ENCODE assay signal across 13 cellular contexts in the genomic region with DNA sequence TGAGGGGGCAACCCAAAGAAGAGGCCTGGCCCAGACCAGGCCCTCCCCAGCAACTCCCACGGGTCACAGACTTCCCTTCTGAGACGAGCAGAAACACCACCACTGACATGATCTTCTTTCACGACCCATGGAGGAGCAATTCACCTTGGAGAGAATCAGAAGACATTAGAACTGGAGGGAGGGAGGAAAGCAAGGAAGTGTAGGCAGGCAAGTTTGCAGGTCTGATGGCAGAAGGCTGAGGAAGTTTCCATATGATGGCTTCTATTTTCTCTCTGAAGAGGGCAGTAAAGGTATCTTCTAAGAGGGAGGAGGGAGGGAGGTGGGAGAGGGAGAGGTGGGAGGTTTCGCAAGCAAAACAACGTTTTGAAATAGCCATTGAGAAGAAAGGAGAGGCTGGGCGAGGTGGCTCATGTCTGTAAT. TPM values are rescaled to one million over a fixed set of nuclear protein-coding genes. Genes with fewer than 3 reads are reported as not detected.
A peak's percentile ranks its signal among the peaks of the same experiment; 100 is the strongest.
DNase-seq lines count a peak whose midpoint lies in the region; ATAC-seq, FAIRE-seq and TF ChIP-seq lines count a peak whose summit lies in the region.
"Had no signal": no experiment of that assay in that cellular context is flagged by ENCODE, and none has a peak within 500 bp of the region (broad histone marks: within the 10 kb centered on the region; RNA-seq: fewer than 3 reads in every experiment).

No MANE protein-coding gene starts in this region.

- peak overlapping the region; percentile 95 for H2AFZ ChIP-seq in K562 (ENCODE audit: low read depth, low read length)

- TF ChIP-seq EP300 in K562 (IDR thresholded peaks at IDR 0.05; ENCODE audit: low read length) = no peak; the same call in 1 of the 2 replicates

- no TSS peak for BruUV-seq in K562 (replicated peaks; lab: Mats Ljungman, UMichigan)

- H3K4me3 ChIP-seq in K562 (no peak overlapping the region), H7 (ENCODE audit: insufficient read depth, low read depth, low read length) (no peak overlapping the region)
- H3K4me3 ChIP-seq: coronary artery, gastroesophageal sphincter, lung had no signal

- H3K9me3 ChIP-seq in ES-I3 (ENCODE audit: control insufficient read depth, insufficient read depth, low read length) = no peaks in the 10 kb centered on the region
- peaks cover 6% of the 10 kb centered on the region for H3K9me3 ChIP-seq in K562 (replicated peaks; ENCODE audit: control insufficient read depth, insufficient read depth, low read depth, low read length)
- H3K9me3 ChIP-seq: gastroesophageal sphincter had no signal

- ATAC-seq in K562 (peak; percentile 37), GM19351 (IDR thresholded peaks at IDR 0.05; ENCODE audit: unreplicated experiment) (no peak)
- ATAC-seq in natural killer cell treated with Interleukin-12 subunit alpha and Interleukin-12 subunit beta and Interleukin-15 and Interleukin-18, amount 100 ng/mL, for 72 hours = peak in 1 of 2 donors; percentile 67
- ATAC-seq: gastroesophageal sphincter, PC-3 had no signal

- FAIRE-seq in K562 (lab: Jason Lieb, UNC) = peak; percentile 74

- peaks cover 32% of the 10 kb centered on the region for H3K79me2 ChIP-seq in K562 (ENCODE audit: control insufficient read depth, insufficient read depth, low read length)

- 8% methylated on average over 5 of the region's 6 CpGs for WGBS in K562 (ENCODE audit: insufficient coverage, low coverage, missing lambda C conversion rate)

- POLR2A ChIA-PET in K562 (lab: Yijun Ruan, JAX) = interaction anchor here (0.6 to 3.7 kb wide), 4 partner anchors 11 to 309 kb away, joined by 3 to 15 read pairs (median 4); no protein-coding TSS in a partner anchor

- H3K9ac ChIP-seq in ES-I3 (ENCODE audit: low read depth, low read length) (peak overlapping the region; percentile 72; the same call in 1 of the 2 replicates), K562 (ENCODE audit: insufficient read depth in 1 of 2, low read depth in 2 of 2, low read length in 2 of 2) (peak overlapping the region; percentile 71 to 89; a peak in 2 of 4 replicates)

- TF ChIP-seq POLR2A in K562 (conservative IDR thresholded peaks at IDR 0.05) = no peak

- no peaks in the 10 kb centered on the region for H4K20me1 ChIP-seq in K562 (replicated peaks; ENCODE audit: control insufficient read depth, insufficient read depth, low read length)

- CTCF ChIA-PET in K562 (lab: Yijun Ruan, JAX; ENCODE audit: low intra/inter-chr PET ratio) = no interaction called here

- peaks cover 44 to 47% of the 10 kb centered on the region in 2 donors for H3K4me1 Mint-ChIP-seq in natural killer cell treated with Interleukin-12 subunit alpha and Interleukin-12 subunit beta and Interleukin-15 and Interleukin-18, amount 100 ng/mL, for 72 hours (ENCODE audit: low read depth in 2 of 2)

- H3K9me3 Mint-ChIP-seq in natural killer cell treated with Interleukin-12 subunit alpha and Interleukin-12 subunit beta and Interleukin-15 and Interleukin-18, amount 100 ng/mL, for 72 hours = peaks cover 6% of the 10 kb centered on the region

- peak overlapping the region; percentile 87 for H3K4me2 ChIP-seq in K562 (ENCODE audit: insufficient read depth, low read length)

- TF ChIP-seq CTCF in K562 (IDR thresholded peaks at IDR 0.05 in 2 of 3, conservative IDR thresholded peaks at IDR 0.05 in 1 of 3; ENCODE audit: insufficient read depth in 2 of 3, low read depth in 1 of 3, low read length in 3 of 3) = peak; percentile 44 to 56 (median 45); a peak in 4 of 6 replicates

- no peaks in the 10 kb centered on the region for H3K9me1 ChIP-seq in K562 (ENCODE audit: control insufficient read depth, insufficient read depth, low read length)

- H3K4me3 Mint-ChIP-seq in natural killer cell treated with Interleukin-12 subunit alpha and Interleukin-12 subunit beta and Interleukin-15 and Interleukin-18, amount 100 ng/mL, for 72 hours = peak overlapping the region; percentile 82

- no peaks in the 10 kb centered on the region for H3K36me3 Mint-ChIP-seq in natural killer cell treated with Interleukin-12 subunit alpha and Interleukin-12 subunit beta and Interleukin-15 and Interleukin-18, amount 100 ng/mL, for 72 hours

- in situ Hi-C loops in K562 (cut with MboI) = no loop called here

- DNase-seq in MV-4-11 (lab: John Stamatoyannopoulos, UW) = peak; percentile 61
- DNase-seq in K562 (ENCODE audit: extremely low read depth in 1 of 4, low spot score in 3 of 4) = peak; percentile 34 to 83 (median 56)
- no peak for DNase-seq in natural killer cell treated with Interleukin-12 subunit alpha and Interleukin-12 subunit beta and Interleukin-15 and Interleukin-18, amount 100 ng/mL, for 72 hours (ENCODE audit: low spot score)
- no peak for DNase-seq in activated CD8-positive, alpha-beta memory T cell treated with anti-CD3 and anti-CD28 coated beads, Interleukin-2, amount 50 U/mL, for 4 hours
- DNase-seq in hepatic stellate cell (ENCODE audit: low spot score) = no peak
- no peak for DNase-seq in H7
- DNase-seq: PC-3 had no signal

- H3K4me1 ChIP-seq in ES-I3 (ENCODE audit: insufficient read depth, low read length) (no peaks in the 10 kb centered on the region), K562 (replicated peaks in 1 of 2; ENCODE audit: control insufficient read depth in 2 of 2, insufficient read depth in 2 of 2, low read length in 2 of 2) (peaks cover 56 to 57% of the 10 kb centered on the region in 2 experiments)

- H3K27ac ChIP-seq in K562 (ENCODE audit: extremely low read depth, low read depth, low read length) = peak overlapping the region; percentile 95
- H3K27ac ChIP-seq: coronary artery had no signal

- peaks cover 0 to 14% of the 10 kb centered on the region in 2 donors for H3K27me3 Mint-ChIP-seq in natural killer cell treated with Interleukin-12 subunit alpha and Interleukin-12 subunit beta and Interleukin-15 and Interleukin-18, amount 100 ng/mL, for 72 hours

- H3K27me3 ChIP-seq in K562 (ENCODE audit: control insufficient read depth in 2 of 2, insufficient read depth in 2 of 2, low read length in 2 of 2) = no peaks in the 10 kb centered on the region
- H3K27me3 ChIP-seq in H7 (ENCODE audit: control insufficient read depth, insufficient read depth, low read length) = peaks cover 28% of the 10 kb centered on the region
- H3K27me3 ChIP-seq: gastroesophageal sphincter had no signal

- peak; percentile 15 to 64; a peak in 3 of 4 replicates for TF ChIP-seq RAD21 in K562 (CRISPR knock-in tag; conservative IDR thresholded peaks at IDR 0.05 in 1 of 2, IDR thresholded peaks at IDR 0.05 in 1 of 2)

- H3K27ac Mint-ChIP-seq in natural killer cell treated with Interleukin-12 subunit alpha and Interleukin-12 subunit beta and Interleukin-15 and Interleukin-18, amount 100 ng/mL, for 72 hours = peak overlapping the region; percentile 77

- intact Hi-C loops in K562 (cut with micrococcal nuclease) = loop anchor here (2.0 kb wide), 1 partner anchor 20 kb away; no protein-coding TSS in a partner anchor

- H3K36me3 ChIP-seq in ES-I3 (ENCODE audit: insufficient read depth, low read length) (no peaks in the 10 kb centered on the region), K562 (ENCODE audit: control insufficient read depth, insufficient read depth, low read length) (peaks cover 5% of the 10 kb centered on the region; the same call in 1 of the 3 replicates), H7 (replicated peaks; ENCODE audit: control insufficient read depth, insufficient read depth, low read length) (no peaks in the 10 kb centered on the region)
- H3K36me3 ChIP-seq: gastroesophageal sphincter had no signal

RNA-seq across cellular contexts. Expression of gene UBXN10, which starts 1.4 kb away (rescaled TPM):
- total RNA-seq in K562 (2011; cell fraction: chromatin; rRNA removed; ENCODE audit: low replicate concordance) = 10.5 and 11.6 TPM in 2 replicates
- 7.2 and 9.2 TPM in 2 replicates for total RNA-seq in K562 (2011; cell fraction: nucleolus; rRNA removed)
- total RNA-seq in K562 (2011; cell fraction: nucleoplasm; rRNA removed) = 8.0 and 8.2 TPM in 2 replicates
- total RNA-seq in K562 (2014; rRNA removed) = 11.3 and 12.4 TPM in 2 replicates
- 15.8 and 18.7 TPM in 2 replicates for total RNA-seq in K562 (2014; rRNA removed; fragmentation: Illumina TruSeq; extraction: Trizol)
- total RNA-seq in K562 (2015; rRNA removed; fragmentation: Illumina TruSeq; extraction: Trizol) = 12.5 and 13.7 TPM in 2 replicates
- total RNA-seq in K562 (2021) = 13.1 and 16.2 TPM in 2 replicates
- 4.8 and 10.7 TPM in 2 replicates for polyA plus RNA-seq in K562 (2011; rRNA removed)
- polyA plus RNA-seq in K562 (2011; cell fraction: cytosol; rRNA removed) = 4.4 and 8.8 TPM in 2 replicates
- 5.2 and 10.7 TPM in 2 replicates for polyA plus RNA-seq in K562 (2011; cell fraction: nucleus; rRNA removed)
- 16.6 and 26.2 TPM in 2 replicates for polyA plus RNA-seq in K562 (2012)
- polyA plus RNA-seq in K562 (2014; fragmentation: Illumina TruSeq; extraction: Trizol) = 17.7 and 18.7 TPM in 2 replicates
- polyA plus RNA-seq in K562 (2014; fragmentation: Nextera tagmentation; extraction: Ambion mirVana) = 10 to 100 TPM; 12.3 to 13.6 TPM
- polyA plus RNA-seq in K562 (2014; rRNA removed) = 10.8 and 11.9 TPM in 2 replicates
- polyA minus RNA-seq in K562 (2011; rRNA and poly(A)+ RNA removed) = 7.4 and 13.2 TPM in 2 replicates
- 1.0 and 4.5 TPM in 2 replicates for polyA minus RNA-seq in K562 (2011; cell fraction: cytosol; rRNA and poly(A)+ RNA removed)
- polyA minus RNA-seq in K562 (2011; cell fraction: nucleus; rRNA and poly(A)+ RNA removed) = 7.7 and 9.2 TPM in 2 replicates
- total RNA-seq in natural killer cell treated with Interleukin-12 subunit alpha and Interleukin-12 subunit beta and Interleukin-15 and Interleukin-18, amount 100 ng/mL, for 72 hours = under 1 TPM; 0.26 to 0.56 TPM
- total RNA-seq in H7 (2014; rRNA removed; shearing (Covaris generic)) = 0.73 and 1.4 TPM in 2 replicates
- total RNA-seq: PC-3 had no signal

RNA-seq across cellular contexts. Expression of gene PLA2G2C, which starts 1.8 kb away (rescaled TPM):
- 0.70 and 0.72 TPM in 2 replicates for total RNA-seq in K562 (2011; cell fraction: chromatin; rRNA removed; ENCODE audit: low replicate concordance)
- 0.50 and 0.53 TPM in 2 replicates for total RNA-seq in K562 (2011; cell fraction: nucleolus; rRNA removed)
- total RNA-seq in K562 (2011; cell fraction: nucleoplasm; rRNA removed) = 0.95 and 1.5 TPM in 2 replicates
- 0.08 and 0.18 TPM in 2 replicates for total RNA-seq in K562 (2014; rRNA removed)
- total RNA-seq in K562 (2014; rRNA removed; fragmentation: Illumina TruSeq; extraction: Trizol) = 0.06 and 0.15 TPM in 2 replicates
- total RNA-seq in K562 (2015; rRNA removed; fragmentation: Illumina TruSeq; extraction: Trizol) = 0.14 and 0.19 TPM in 2 replicates
- 0.13 and 0.29 TPM in 2 replicates for total RNA-seq in K562 (2021)
- polyA plus RNA-seq in K562 (2011; rRNA removed) = 0.15 and 0.26 TPM in 2 replicates
- 0.12 and 0.98 TPM in 2 replicates for polyA plus RNA-seq in K562 (2011; cell fraction: cytosol; rRNA removed)
- polyA plus RNA-seq in K562 (2011; cell fraction: nucleus; rRNA removed) = 0.18 and 0.41 TPM in 2 replicates
- 0.35 and 1.8 TPM in 2 replicates for polyA plus RNA-seq in K562 (2012)
- polyA plus RNA-seq in K562 (2014; fragmentation: Illumina TruSeq; extraction: Trizol) = 0.14 and 0.49 TPM in 2 replicates
- polyA plus RNA-seq in K562 (2014; fragmentation: Nextera tagmentation; extraction: Ambion mirVana) = under 1 TPM; 0.21 to 0.48 TPM
- polyA plus RNA-seq in K562 (2014; rRNA removed) = 0.21 and 0.32 TPM in 2 replicates
- polyA minus RNA-seq in K562 (2011; rRNA and poly(A)+ RNA removed) = 0.27 and 0.32 TPM in 2 replicates
- polyA minus RNA-seq in K562 (2011; cell fraction: cytosol; rRNA and poly(A)+ RNA removed) = not detected in 2 replicates
- polyA minus RNA-seq in K562 (2011; cell fraction: nucleus; rRNA and poly(A)+ RNA removed) = 0.11 and 0.13 TPM in 2 replicates
- under 1 TPM in 1 of 2 donors, not detected in 1; 0.17 TPM for total RNA-seq in natural killer cell treated with Interleukin-12 subunit alpha and Interleukin-12 subunit beta and Interleukin-15 and Interleukin-18, amount 100 ng/mL, for 72 hours
- 0.04 TPM in 1 of 2 replicates, not detected in the other for total RNA-seq in H7 (2014; rRNA removed; shearing (Covaris generic))
- total RNA-seq: PC-3, skeletal muscle tissue had no signal
- polyA plus RNA-seq: lung had no signal

RNA-seq across cellular contexts. Expression of gene PLA2G2F, which starts 45.4 kb away (rescaled TPM):
- not detected in 2 replicates for total RNA-seq in K562 (2011; cell fraction: chromatin; rRNA removed; ENCODE audit: low replicate concordance)
- total RNA-seq in K562 (2011; cell fraction: nucleolus; rRNA removed) = not detected in 2 replicates
- not detected in 2 replicates for total RNA-seq in K562 (2011; cell fraction: nucleoplasm; rRNA removed)
- total RNA-seq in K562 (2014; rRNA removed) (not detected in 2 replicates), K562 (2014; rRNA removed; fragmentation: Illumina TruSeq; extraction: Trizol) (not detected in 2 replicates), K562 (2015; rRNA removed; fragmentation: Illumina TruSeq; extraction: Trizol) (not detected in 2 replicates), K562 (2021) (not detected in 2 replicates)
- polyA plus RNA-seq in K562 (2011; rRNA removed) (not detected in 2 replicates), K562 (2014; fragmentation: Illumina TruSeq; extraction: Trizol) (not detected in 2 replicates), K562 (2014; fragmentation: Nextera tagmentation; extraction: Ambion mirVana) (not detected), K562 (2014; rRNA removed) (not detected in 2 replicates)
- not detected in 2 replicates for polyA plus RNA-seq in K562 (2011; cell fraction: cytosol; rRNA removed)
- polyA plus RNA-seq in K562 (2011; cell fraction: nucleus; rRNA removed) = not detected in 2 replicates
- 0.08 TPM in 1 of 2 replicates, not detected in the other for polyA plus RNA-seq in K562 (2012)
- polyA minus RNA-seq in K562 (2011; rRNA and poly(A)+ RNA removed) = not detected in 2 replicates
- not detected in 2 replicates for polyA minus RNA-seq in K562 (2011; cell fraction: cytosol; rRNA and poly(A)+ RNA removed)
- polyA minus RNA-seq in K562 (2011; cell fraction: nucleus; rRNA and poly(A)+ RNA removed) = not detected in 2 replicates
- total RNA-seq in natural killer cell treated with Interleukin-12 subunit alpha and Interleukin-12 subunit beta and Interleukin-15 and Interleukin-18, amount 100 ng/mL, for 72 hours = not detected
- not detected in 2 replicates for total RNA-seq in H7 (2014; rRNA removed; shearing (Covaris generic))
- total RNA-seq: gastroesophageal sphincter, lung, skeletal muscle tissue had no signal
- polyA plus RNA-seq: lung had no signal

Comparison
In these comparisons a context has a peak if more than half of its experiments do, and no peak if none do; other contexts are left out.
1. DNase-seq: peak in MV-4-11 (single experiment) and K562 (4 of 4); none in natural killer cell treated with Interleukin-12 subunit alpha and Interleukin-12 subunit beta and Interleukin-15 and Interleukin-18, amount 100 ng/mL, for 72 hours (single experiment), activated CD8-positive, alpha-beta memory T cell treated with anti-CD3 and anti-CD28 coated beads, Interleukin-2, amount 50 U/mL, for 4 hours (single experiment), hepatic stellate cell (single experiment) and H7 (single experiment).